In genomic region chr15:34039506-34040123, GRCh38 we compare ENCODE assay signal across 8 cellular contexts. TPM values are rescaled to one million over a fixed set of nuclear protein-coding genes. Genes with fewer than 3 reads are reported as not detected.
DNase-seq lines count a peak whose midpoint lies in the region; ATAC-seq and TF ChIP-seq lines count a peak whose summit lies in the region.

No MANE protein-coding gene starts in this region.

- H2AFZ ChIP-seq in KMS-11 (ENCODE audit: low read depth) (peak overlapping the region; percentile 79), hepatocyte (peak overlapping the region; percentile 48)

- intact Hi-C loops in left ventricle myocardium inferior (cut with micrococcal nuclease), result no loop called here
- intact Hi-C loops in left cardiac atrium (cut with DNase I), result no loop called here

- H4K20me1 ChIP-seq in KMS-11 (ENCODE audit: insufficient read depth) (no peaks in the 10 kb centered on the region), hepatocyte (ENCODE audit: insufficient read depth, poor library complexity, severe bottlenecking) (no peaks in the 10 kb centered on the region)

- peaks cover 29% of the 10 kb centered on the region for H3K4me1 ChIP-seq in left ventricle myocardium inferior
- peaks cover 36% of the 10 kb centered on the region for H3K4me1 ChIP-seq in KMS-11 (ENCODE audit: low read depth, poor library complexity, severe bottlenecking)
- peaks cover 16% of the 10 kb centered on the region for H3K4me1 ChIP-seq in hepatocyte (ENCODE audit: insufficient read depth)

- H3K79me2 ChIP-seq in KMS-11 (ENCODE audit: insufficient read depth, low read depth), result peaks cover 14% of the 10 kb centered on the region; the same call in 1 of the 2 replicates
- H3K79me2 ChIP-seq in hepatocyte, result peaks cover 19% of the 10 kb centered on the region

- ATAC-seq in left cardiac atrium (no peak), GM18909 (IDR thresholded peaks at IDR 0.05; ENCODE audit: poor library complexity, unreplicated experiment) (no peak)

- H3K9me3 ChIP-seq in left ventricle myocardium inferior (replicated peaks) (no peaks in the 10 kb centered on the region), hepatocyte (ENCODE audit: low read depth) (no peaks in the 10 kb centered on the region)

- TF ChIP-seq CTCF in left ventricle myocardium inferior (IDR thresholded peaks at IDR 0.05; ENCODE audit: borderline replicate concordance), result no peak
- no peak for TF ChIP-seq CTCF in KMS-11 (conservative IDR thresholded peaks at IDR 0.05; ENCODE audit: low read depth, low read length)
- TF ChIP-seq CTCF in hepatocyte (IDR thresholded peaks at IDR 0.05; ENCODE audit: poor library complexity), result no peak

- H3K9ac ChIP-seq in KMS-11, result peak overlapping the region; percentile 95

- no peak for DNase-seq in left ventricle myocardium inferior
- no peak for DNase-seq in left cardiac atrium
- DNase-seq in activated T-cell treated with anti-CD3 and anti-CD28 coated beads, Interleukin-2, amount 50 U/mL, for 48 hours, result peak; percentile 59 to 65
- no peak for DNase-seq in hepatocyte (ENCODE audit: low spot score)
- DNase-seq in stimulated activated CD4-positive, alpha-beta T cell treated with anti-CD3 and anti-CD28 coated beads, Interleukin-15, amount 100 ng/mL, for 24 hours, result peak; percentile 65
- DNase-seq in H4 (ENCODE audit: low spot score), result no peak

- no peaks in the 10 kb centered on the region for H3K9me2 ChIP-seq in hepatocyte (replicated peaks; ENCODE audit: insufficient read depth)

- 21% methylated on average over 7 of the region's 7 CpGs for WGBS in hepatocyte (ENCODE audit: low lambda C conversion rate, missing lambda C conversion rate)

- H3K4me3 ChIP-seq in left ventricle myocardium inferior, result peak overlapping the region; percentile 90
- no peak overlapping the region for H3K4me3 ChIP-seq in KMS-11 (IDR thresholded peaks at IDR 0.05; ENCODE audit: insufficient read depth, low read depth, low read length)
- peak overlapping the region; percentile 14 for H3K4me3 ChIP-seq in hepatocyte

- H3K4me2 ChIP-seq in KMS-11, result peak overlapping the region; percentile 89
- H3K4me2 ChIP-seq in hepatocyte, result peak overlapping the region; percentile 85

- H3K36me3 ChIP-seq in left ventricle myocardium inferior, result no peaks in the 10 kb centered on the region
- H3K36me3 ChIP-seq in KMS-11 (ENCODE audit: insufficient read depth), result no peaks in the 10 kb centered on the region
- no peaks in the 10 kb centered on the region for H3K36me3 ChIP-seq in hepatocyte (replicated peaks; ENCODE audit: insufficient read depth, low read depth)

- H3K27me3 ChIP-seq in left ventricle myocardium inferior (ENCODE audit: low read depth) (no peaks in the 10 kb centered on the region), KMS-11 (ENCODE audit: insufficient read depth, low read depth) (no peaks in the 10 kb centered on the region), hepatocyte (no peaks in the 10 kb centered on the region)

- H3K27ac ChIP-seq in left ventricle myocardium inferior (replicated peaks) (peak overlapping the region; percentile 99), KMS-11 (peak overlapping the region; percentile 92), hepatocyte (peak overlapping the region; percentile 96)

RNA-seq across cellular contexts. Expression of gene AVEN, which starts 0.6 kb away (rescaled TPM):
- total RNA-seq in left ventricle myocardium inferior (25.3 TPM), left cardiac atrium (10 to 100 TPM; 16.5 to 16.7 TPM), hepatocyte (13.4 and 14.8 TPM in 2 replicates)
- polyA plus RNA-seq in hepatocyte, result 15.7 and 16.4 TPM in 2 replicates
- total RNA-seq in H4 (2014; rRNA removed; shearing (Covaris generic)), result 12.3 and 16.5 TPM in 2 replicates

Comparison
In these comparisons a context has a peak if more than half of its experiments do, and no peak if none do; other contexts are left out.
1. DNase-seq: peak in activated T-cell treated with anti-CD3 and anti-CD28 coated beads, Interleukin-2, amount 50 U/mL, for 48 hours (2 of 2) and stimulated activated CD4-positive, alpha-beta T cell treated with anti-CD3 and anti-CD28 coated beads, Interleukin-15, amount 100 ng/mL, for 24 hours (single experiment); none in left ventricle myocardium inferior (single experiment), left cardiac atrium (single experiment), hepatocyte (single experiment) and H4 (single experiment).
2. Peak in every context shown above with its lines, with median percentiles within 50 percentile points of each other: H3K27ac ChIP-seq.